8 cellular contexts compared by ENCODE assay signal in the genomic region with DNA sequence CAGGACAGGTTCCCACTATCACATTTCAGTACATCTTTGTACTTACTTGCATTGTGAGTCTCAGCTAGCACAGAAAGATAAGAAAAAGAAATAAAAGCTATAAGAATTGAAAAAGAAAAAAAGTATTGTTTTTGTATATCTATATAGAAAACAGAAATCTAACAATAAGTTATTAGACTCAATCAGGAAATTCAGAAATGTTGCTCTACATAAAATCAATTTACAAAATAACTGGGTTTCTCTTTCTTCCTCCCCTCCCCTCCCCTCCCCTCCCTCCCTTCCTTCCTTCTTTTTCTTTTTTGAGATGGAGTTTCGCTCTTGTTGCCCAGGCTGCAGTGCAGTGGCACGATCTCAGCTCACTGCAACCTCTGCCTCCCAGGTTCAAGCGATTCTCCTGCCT. TPM values are rescaled to one million over a fixed set of nuclear protein-coding genes. Genes with fewer than 3 reads are reported as not detected.
"Had no signal": no experiment of that assay in that cellular context is flagged by ENCODE, and none has a peak within 500 bp of the region (broad histone marks: within the 10 kb centered on the region; RNA-seq: fewer than 3 reads in every experiment).

No MANE protein-coding gene starts in this region.

- DNase-seq: IMR-90, KBM-7, KG1 had no signal

- H3K9ac ChIP-seq: KMS-11 had no signal

- FAIRE-seq: HTR-8/SVneo had no signal

- H3K27ac ChIP-seq: HL-60, KMS-11 had no signal

- H3K4me2 ChIP-seq: KMS-11 had no signal

RNA-seq across cellular contexts. Expression of a gene that starts 7.2 kb away (rescaled TPM):
- total RNA-seq: HT-29, IMR-90 had no signal
- polyA plus RNA-seq: IgD-negative memory B cell had no signal
